In genomic region chr1:79161077-79161476, GRCh38 we compare ENCODE assay signal across 13 cellular contexts.
DNase-seq lines count a peak whose midpoint lies in the region; TF ChIP-seq lines count a peak whose summit lies in the region.
"Had no signal": no experiment of that assay in that cellular context is flagged by ENCODE, and none has a peak within 500 bp of the region (broad histone marks: within the 10 kb centered on the region; RNA-seq: fewer than 3 reads in every experiment).

No MANE protein-coding gene starts in this region.

- no peaks in the 10 kb centered on the region for H3K36me3 ChIP-seq in transverse colon
- no peaks in the 10 kb centered on the region for H3K36me3 ChIP-seq in Karpas-422 (ENCODE audit: insufficient read depth, low read length)
- H3K36me3 ChIP-seq: adrenal gland, thoracic aorta had no signal

- H3K4me2 ChIP-seq in Karpas-422 (ENCODE audit: low read depth, low read length, poor library complexity, severe bottlenecking), result no peak overlapping the region

- H3K27me3 ChIP-seq in transverse colon (no peaks in the 10 kb centered on the region), Karpas-422 (ENCODE audit: low read length) (no peaks in the 10 kb centered on the region)
- H3K27me3 ChIP-seq: adrenal gland had no signal

- H3K79me2 ChIP-seq in Karpas-422 (ENCODE audit: low read length), result no peaks in the 10 kb centered on the region

- no peaks in the 10 kb centered on the region for H4K20me1 ChIP-seq in Karpas-422 (ENCODE audit: insufficient read depth, low read depth, low read length)

- H2AFZ ChIP-seq in Karpas-422 (ENCODE audit: low read length), result no peak overlapping the region

- TF ChIP-seq POLR2A in transverse colon (IDR thresholded peaks at IDR 0.05), result no peak

- no peak for TF ChIP-seq CTCF in transverse colon (IDR thresholded peaks at IDR 0.05)

- H3K9me2 ChIP-seq in Karpas-422 (replicated peaks; ENCODE audit: insufficient read depth, low read length), result no peaks in the 10 kb centered on the region

- no peak overlapping the region for H3K4me3 ChIP-seq in skeletal muscle cell (ENCODE audit: low read depth, low read length)
- H3K4me3 ChIP-seq in transverse colon, result no peak overlapping the region
- no peak overlapping the region for H3K4me3 ChIP-seq in Karpas-422 (ENCODE audit: low read length)
- H3K4me3 ChIP-seq: adrenal gland, thoracic aorta had no signal

- H3K27ac ChIP-seq in transverse colon, result no peak overlapping the region
- H3K27ac ChIP-seq in Karpas-422 (ENCODE audit: low read length), result no peak overlapping the region
- H3K27ac ChIP-seq: adrenal gland, thoracic aorta had no signal

- TF ChIP-seq EP300 in transverse colon (IDR thresholded peaks at IDR 0.05; ENCODE audit: low read depth), result no peak

- intact Hi-C loops in transverse colon (cut with DNase I; ENCODE audit: low total_unique reads), result no loop called here

- H3K9ac ChIP-seq in Karpas-422 (ENCODE audit: low read length), result no peak overlapping the region

- peak; percentile 3 for DNase-seq in GM04504 (ENCODE audit: low read depth)
- DNase-seq in RPMI7951 (ENCODE audit: low read depth), result peak; percentile 52
- DNase-seq in fibroblast of gingiva (ENCODE audit: low read depth), result peak; percentile 59
- DNase-seq in skeletal muscle cell (ENCODE audit: low read depth), result peak; percentile 16
- DNase-seq in superior temporal gyrus (ENCODE audit: extremely low spot score), result no peak
- no peak for DNase-seq in transverse colon
- DNase-seq in Karpas-422, result no peak
- DNase-seq: activated T-cell treated with anti-CD3 and anti-CD28 coated beads, Interleukin-2, amount 50 U/mL, for 4 hours; adrenal gland; effector CD4-positive, alpha-beta T cell; hippocampal formation; stimulated activated CD4-positive, alpha-beta T cell treated with anti-CD3 and anti-CD28 coated beads, Interleukin-12 subunit alpha, Interleukin-12 subunit beta, amount 100 ng/mL, for 4 hours had no signal

- in situ Hi-C loops in transverse colon (cut with MboI; ENCODE audit: low pct_ligation_motif_present in 1 of 4, low pct_unique_long_range_greater_than_20kb in 1 of 4, low sequenced_read_pairs in 3 of 4), result no loop called here

- H3K9me3 ChIP-seq in transverse colon (no peaks in the 10 kb centered on the region), Karpas-422 (ENCODE audit: low read length) (peaks cover 13% of the 10 kb centered on the region)
- H3K9me3 ChIP-seq: adrenal gland, thoracic aorta had no signal

- H3K4me1 ChIP-seq in transverse colon (no peaks in the 10 kb centered on the region), Karpas-422 (ENCODE audit: low read length) (no peaks in the 10 kb centered on the region)
- H3K4me1 ChIP-seq: adrenal gland had no signal

Comparison
In these comparisons a context has a peak if more than half of its experiments do, and no peak if none do; other contexts are left out.
1. DNase-seq: peak in GM04504 (single experiment), RPMI7951 (single experiment), fibroblast of gingiva (single experiment) and skeletal muscle cell (single experiment); none in superior temporal gyrus (single experiment), transverse colon (single experiment) and Karpas-422 (single experiment).